Comparison of ENCODE assay signal across 9 cellular contexts in genomic region chr17:44400226-44400847, GRCh38. TPM values are rescaled to one million over a fixed set of nuclear protein-coding genes. Genes with fewer than 3 reads are reported as not detected.
A peak's percentile ranks its signal among the peaks of the same experiment; 100 is the strongest.
DNase-seq lines count a peak whose midpoint lies in the region; ATAC-seq, FAIRE-seq and TF ChIP-seq lines count a peak whose summit lies in the region.
"Had no signal": no experiment of that assay in that cellular context is flagged by ENCODE, and none has a peak within 500 bp of the region (broad histone marks: within the 10 kb centered on the region; RNA-seq: fewer than 3 reads in every experiment).

No MANE protein-coding gene starts in this region.

- DNase-seq in G401 (ENCODE audit: low spot score) (peak; percentile 40), pancreas (no peak), SHP77 treated with DMSO at 0.1 percent for 48 hours (lab: John Stamatoyannopoulos, UW) (no peak), hypothalamus (lab: John Stamatoyannopoulos, UW) (no peak)
- DNase-seq: naive thymus-derived CD4-positive, alpha-beta T cell had no signal

- no peaks in the 10 kb centered on the region for H3K9me3 ChIP-seq in Loucy (ENCODE audit: insufficient read depth, low read depth, low read length)
- no peaks in the 10 kb centered on the region for H3K9me3 ChIP-seq in ectodermal cell (ENCODE audit: control insufficient read depth, low read length)
- no peaks in the 10 kb centered on the region for H3K9me3 ChIP-seq in pancreas

- in situ Hi-C loops in G401 (cut with HindIII; ENCODE audit: low sequenced_read_pairs), result no loop called here

- intact Hi-C loops in pancreas (cut with DNase I), result no loop called here

- H3K4me1 ChIP-seq in Loucy (ENCODE audit: insufficient read depth, low read length, poor library complexity, severe bottlenecking) (no peaks in the 10 kb centered on the region), ectodermal cell (ENCODE audit: control insufficient read depth, insufficient read depth, low read length) (no peaks in the 10 kb centered on the region), pancreas (no peaks in the 10 kb centered on the region)

- no peak overlapping the region for H3K4me2 ChIP-seq in Loucy (ENCODE audit: low read depth, low read length, poor library complexity, severe bottlenecking)

- H3K9me2 ChIP-seq in Loucy (replicated peaks; ENCODE audit: low read depth, low read length), result no peaks in the 10 kb centered on the region

- H3K27me3 ChIP-seq in Loucy (ENCODE audit: insufficient read depth, low read length, poor library complexity, severe bottlenecking) (no peaks in the 10 kb centered on the region), ectodermal cell (ENCODE audit: control insufficient read depth, insufficient read depth, low read length, poor library complexity, severe bottlenecking) (no peaks in the 10 kb centered on the region), pancreas (no peaks in the 10 kb centered on the region)

- no peak for FAIRE-seq in pancreas (lab: Jason Lieb, UNC)

- peak; percentile 40 to 66 (median 61) for ATAC-seq in pancreas
- ATAC-seq in HG03095 (IDR thresholded peaks at IDR 0.05; ENCODE audit: unreplicated experiment), result no peak
- no peak for ATAC-seq in HG03439 (IDR thresholded peaks at IDR 0.05; ENCODE audit: unreplicated experiment)
- ATAC-seq: naive thymus-derived CD4-positive, alpha-beta T cell had no signal

- no peaks in the 10 kb centered on the region for H3K79me2 ChIP-seq in Loucy (ENCODE audit: insufficient read depth, low read length)

- WGBS in ectodermal cell, 2 experiments, result 90% methylated on average over 3 of the region's 3 CpGs
- WGBS in pancreas, 2 donors, result 92 to 93% methylated on average over 3 of the region's 3 CpGs

- H3K9ac ChIP-seq in Loucy (ENCODE audit: low read depth, low read length, poor library complexity, severe bottlenecking), result no peak overlapping the region

- H3K4me3 ChIP-seq in Loucy (ENCODE audit: low read length, poor library complexity, severe bottlenecking) (no peak overlapping the region), ectodermal cell (ENCODE audit: insufficient read depth, low read depth, low read length) (no peak overlapping the region), pancreas (no peak overlapping the region)

- H4K20me1 ChIP-seq in Loucy (ENCODE audit: insufficient read depth, low read length, poor library complexity, severe bottlenecking), result no peaks in the 10 kb centered on the region

- no peaks in the 10 kb centered on the region for H3F3A ChIP-seq in Loucy (ENCODE audit: low read depth)

- peak overlapping the region; percentile 36 for H3K27ac ChIP-seq in ectodermal cell (ENCODE audit: insufficient read depth, low read depth, low read length, poor library complexity, severe bottlenecking)
- H3K27ac ChIP-seq in pancreas, result no peak overlapping the region

- no peak overlapping the region for H2AFZ ChIP-seq in Loucy (ENCODE audit: low read length)

- TF ChIP-seq CTCF in Loucy (conservative IDR thresholded peaks at IDR 0.05; ENCODE audit: low read length) (peak; percentile 68), pancreas (IDR thresholded peaks at IDR 0.05) (peak in 1 of 4 donors; percentile 25)

- H3K36me3 ChIP-seq in Loucy (ENCODE audit: insufficient read depth, low read length) (peaks cover 51% of the 10 kb centered on the region; the same call in 1 of the 2 replicates), ectodermal cell (ENCODE audit: control insufficient read depth, insufficient read depth, low read length) (peaks cover 42% of the 10 kb centered on the region), pancreas (peaks cover 0 to 31% (median 8%) of the 10 kb centered on the region in 3 donors)

RNA-seq across cellular contexts. Expression of gene ITGA2B, which starts 10.9 kb away (rescaled TPM):
- total RNA-seq in G401 (2014; rRNA removed; shearing (Covaris generic)), result 0.17 TPM in 1 of 2 replicates, not detected in the other
- polyA plus RNA-seq in ectodermal cell (2013, experiment 1 of 4), result 10.9 TPM
- 10.4 TPM for polyA plus RNA-seq in ectodermal cell (2013, experiment 2 of 4)
- 12.2 TPM for polyA plus RNA-seq in ectodermal cell (2013, experiment 3 of 4)
- 15.6 TPM for polyA plus RNA-seq in ectodermal cell (2013, experiment 4 of 4)
- under 1 TPM; 0.09 to 0.61 (median 0.46) TPM for total RNA-seq in pancreas
- under 1 TPM; 0.42 to 0.53 TPM for polyA plus RNA-seq in pancreas
- polyA plus RNA-seq: naive thymus-derived CD4-positive, alpha-beta T cell had no signal

RNA-seq across cellular contexts. Expression of gene FAM171A2, which starts 36.7 kb away (rescaled TPM):
- total RNA-seq in G401 (2014; rRNA removed; shearing (Covaris generic)), result 22.2 and 23.6 TPM in 2 replicates
- polyA plus RNA-seq in ectodermal cell (2013, experiment 1 of 4), result 49.5 TPM
- polyA plus RNA-seq in ectodermal cell (2013, experiment 2 of 4), result 54.2 TPM
- 53.0 TPM for polyA plus RNA-seq in ectodermal cell (2013, experiment 3 of 4)
- polyA plus RNA-seq in ectodermal cell (2013, experiment 4 of 4), result 52.8 TPM
- total RNA-seq in pancreas, result under 1 TPM; 0.24 to 0.97 (median 0.44) TPM
- 1 to 10 TPM in 1 of 2 donors, under 1 TPM in 1; 0.87 to 1.3 TPM for polyA plus RNA-seq in pancreas

RNA-seq across cellular contexts. Expression of gene GRN, which starts 55.2 kb away (rescaled TPM):
- total RNA-seq in G401 (2014; rRNA removed; shearing (Covaris generic)), result 243 and 344 TPM in 2 replicates
- polyA plus RNA-seq in ectodermal cell (2013, experiment 1 of 4), result 108 TPM
- 105 TPM for polyA plus RNA-seq in ectodermal cell (2013, experiment 2 of 4)
- polyA plus RNA-seq in ectodermal cell (2013, experiment 3 of 4), result 89.6 TPM
- polyA plus RNA-seq in ectodermal cell (2013, experiment 4 of 4), result 106 TPM
- total RNA-seq in pancreas, result 100 to 1,000 TPM in 2 of 6 donors, 10 to 100 TPM in 4; 48.0 to 229 (median 69.6) TPM
- polyA plus RNA-seq in pancreas, result 100 to 1,000 TPM in 1 of 2 donors, 10 to 100 TPM in 1; 55.7 to 100 TPM

Comparison
In these comparisons a context has a peak if more than half of its experiments do, and no peak if none do; other contexts are left out.
1. ATAC-seq: peak in pancreas (4 of 4); none in HG03095 (single experiment) and HG03439 (single experiment).
2. RNA of gene FAM171A2, which starts 36.7 kb away (total RNA-seq): 22.2 to 23.6 TPM in G401; 0.24 to 0.97 TPM in pancreas; every median in the first group is over 10 times any median in the second.